Comparison of ENCODE assay signal across 20 cellular contexts in genomic region chr7:33814400-33814799, GRCh38.
A peak's percentile ranks its signal among the peaks of the same experiment; 100 is the strongest.
DNase-seq lines count a peak whose midpoint lies in the region; ATAC-seq, FAIRE-seq and TF ChIP-seq lines count a peak whose summit lies in the region.
"Had no signal": no experiment of that assay in that cellular context is flagged by ENCODE, and none has a peak within 500 bp of the region (broad histone marks: within the 10 kb centered on the region; RNA-seq: fewer than 3 reads in every experiment).

No MANE protein-coding gene starts in this region.

- no peaks in the 10 kb centered on the region for H3K27me3 ChIP-seq in subcutaneous abdominal adipose tissue (ENCODE audit: control insufficient read depth in 5 of 5, insufficient read depth in 4 of 5, low read length in 5 of 5)
- H3K27me3 ChIP-seq: gastroesophageal sphincter had no signal

- H3K4me3 ChIP-seq in kidney (ENCODE audit: low read length in 2 of 2) (peak overlapping the region; percentile 24 to 46), subcutaneous abdominal adipose tissue (ENCODE audit: low read depth in 1 of 5, low read length in 5 of 5) (peak overlapping the region; percentile 31 to 52 (median 49))
- H3K4me3 ChIP-seq: smooth muscle cell had no signal

- no peak overlapping the region for H3K9ac ChIP-seq in kidney (ENCODE audit: low read length in 2 of 2)
- H3K9ac ChIP-seq in subcutaneous abdominal adipose tissue (ENCODE audit: low read length in 5 of 5): peak overlapping the region in 4 of 5 donors; percentile 13 to 44 (median 29)

- H3K27ac ChIP-seq in kidney (ENCODE audit: low read depth in 2 of 2, low read length in 2 of 2) (no peak overlapping the region), subcutaneous abdominal adipose tissue (ENCODE audit: low read depth, low read length) (peak overlapping the region; percentile 68)

- TF ChIP-seq CTCF in kidney (IDR thresholded peaks at IDR 0.05; ENCODE audit: borderline replicate concordance, extremely low read depth, insufficient read depth): no peak

- no peaks in the 10 kb centered on the region for H3K9me3 Mint-ChIP-seq in central memory CD8-positive, alpha-beta T cell
- H3K9me3 Mint-ChIP-seq in activated T-helper 1 cell treated with anti-CD3 and anti-CD28 coated beads, Interleukin-12 subunit alpha, Interleukin-12 subunit beta, Interleukin-2, Interleukin-4 antibody, amounts not matched to agents 30 ng/mL and 10 ng/mL and 1 ng/mL, durations not matched to agents 14 hours and 24 hours and 36 hours: peaks cover 16% of the 10 kb centered on the region

- H3K4me1 ChIP-seq in kidney (ENCODE audit: control insufficient read depth in 1 of 2, insufficient read depth in 1 of 2, low read depth in 1 of 2, low read length in 2 of 2): no peaks in the 10 kb centered on the region
- peaks cover 6 to 32% (median 32%) of the 10 kb centered on the region in 5 donors for H3K4me1 ChIP-seq in subcutaneous abdominal adipose tissue (ENCODE audit: control insufficient read depth in 5 of 5, insufficient read depth in 5 of 5, low read length in 5 of 5)
- H3K4me1 ChIP-seq: gastroesophageal sphincter had no signal

- peaks cover 13% of the 10 kb centered on the region for H3K4me1 Mint-ChIP-seq in central memory CD8-positive, alpha-beta T cell
- no peaks in the 10 kb centered on the region for H3K4me1 Mint-ChIP-seq in activated T-helper 1 cell treated with anti-CD3 and anti-CD28 coated beads, Interleukin-12 subunit alpha, Interleukin-12 subunit beta, Interleukin-2, Interleukin-4 antibody, amounts not matched to agents 30 ng/mL and 10 ng/mL and 1 ng/mL, durations not matched to agents 14 hours and 24 hours and 36 hours (ENCODE audit: low read depth)
- H3K4me1 Mint-ChIP-seq: B cell; stimulated activated naive B cell treated with anti-CD40 and anti-IgM and Interleukin-4, amounts not matched to agents 10 μg/mL and 1 μg/mL and 100 μg/mL, for 72 hours had no signal

- H3K27me3 Mint-ChIP-seq in central memory CD8-positive, alpha-beta T cell: no peaks in the 10 kb centered on the region
- peaks cover 8% of the 10 kb centered on the region for H3K27me3 Mint-ChIP-seq in activated T-helper 1 cell treated with anti-CD3 and anti-CD28 coated beads, Interleukin-12 subunit alpha, Interleukin-12 subunit beta, Interleukin-2, Interleukin-4 antibody, amounts not matched to agents 30 ng/mL and 10 ng/mL and 1 ng/mL, durations not matched to agents 14 hours and 24 hours and 36 hours (ENCODE audit: insufficient read depth)

- no peaks in the 10 kb centered on the region for H3K36me3 Mint-ChIP-seq in central memory CD8-positive, alpha-beta T cell (ENCODE audit: insufficient read depth)
- H3K36me3 Mint-ChIP-seq in activated T-helper 1 cell treated with anti-CD3 and anti-CD28 coated beads, Interleukin-12 subunit alpha, Interleukin-12 subunit beta, Interleukin-2, Interleukin-4 antibody, amounts not matched to agents 30 ng/mL and 10 ng/mL and 1 ng/mL, durations not matched to agents 14 hours and 24 hours and 36 hours (ENCODE audit: low read depth): no peaks in the 10 kb centered on the region
- H3K36me3 Mint-ChIP-seq: stimulated activated naive B cell treated with anti-CD40 and anti-IgM and Interleukin-4, amounts not matched to agents 10 μg/mL and 1 μg/mL and 100 μg/mL, for 72 hours had no signal

- intact Hi-C loops in kidney (cut with DNase I): no loop called here
- intact Hi-C loops in activated T-helper 1 cell treated with anti-CD3 and anti-CD28 coated beads, Interleukin-12 subunit alpha, Interleukin-12 subunit beta, Interleukin-2, Interleukin-4 antibody, amounts not matched to agents 30 ng/mL and 10 ng/mL and 1 ng/mL, durations not matched to agents 14 hours and 24 hours and 36 hours (cut with micrococcal nuclease): no loop called here

- no peak for ATAC-seq in central memory CD8-positive, alpha-beta T cell (replicated peaks; ENCODE audit: extremely low read depth, poor library complexity, severe bottlenecking)
- ATAC-seq in HG03378 (IDR thresholded peaks at IDR 0.05; ENCODE audit: unreplicated experiment): no peak
- ATAC-seq: gastroesophageal sphincter; stimulated activated naive B cell treated with anti-CD40 and anti-IgM and Interleukin-4, amounts not matched to agents 10 μg/mL and 1 μg/mL and 100 μg/mL, for 72 hours had no signal

- peak; percentile 19 for DNase-seq in M059J (ENCODE audit: low read depth)
- no peak for DNase-seq in central memory CD8-positive, alpha-beta T cell (ENCODE audit: low spot score in 2 of 2)
- no peak for DNase-seq in kidney
- DNase-seq in inferior parietal cortex (ENCODE audit: extremely low spot score): no peak
- no peak for DNase-seq in NK-92 treated with Interleukin-12 subunit alpha and Interleukin-12 subunit beta, amount 100 ng/mL, for 24 hours (lab: John Stamatoyannopoulos, UW)
- no peak for DNase-seq in activated T-helper 1 cell treated with anti-CD3 and anti-CD28 coated beads, Interleukin-12 subunit alpha, Interleukin-12 subunit beta, Interleukin-2, Interleukin-4 antibody, amounts not matched to agents 30 ng/mL and 10 ng/mL and 1 ng/mL, durations not matched to agents 14 hours and 24 hours and 36 hours (ENCODE audit: low spot score)
- DNase-seq: activated CD4-positive, CD25-positive, alpha-beta regulatory T cell; activated effector memory CD4-positive, alpha-beta T cell treated with Interleukin-2 at 50 U/mL for 16 hours; DMS 273 treated with DMSO at 0.1 percent for 48 hours; effector CD8-positive, alpha-beta T cell; midbrain; NCI-H2107; NCI-H82; stimulated activated naive B cell treated with anti-CD40 and anti-IgM and Interleukin-4, amounts not matched to agents 10 μg/mL and 1 μg/mL and 100 μg/mL, for 72 hours had no signal

- H3K4me3 Mint-ChIP-seq in central memory CD8-positive, alpha-beta T cell: peak overlapping the region; percentile 25
- no peak overlapping the region for H3K4me3 Mint-ChIP-seq in activated T-helper 1 cell treated with anti-CD3 and anti-CD28 coated beads, Interleukin-12 subunit alpha, Interleukin-12 subunit beta, Interleukin-2, Interleukin-4 antibody, amounts not matched to agents 30 ng/mL and 10 ng/mL and 1 ng/mL, durations not matched to agents 14 hours and 24 hours and 36 hours
- H3K4me3 Mint-ChIP-seq: B cell; stimulated activated naive B cell treated with anti-CD40 and anti-IgM and Interleukin-4, amounts not matched to agents 10 μg/mL and 1 μg/mL and 100 μg/mL, for 72 hours; T-helper 1 cell treated with Interleukin-12 subunit alpha and Interleukin-12 subunit beta and Interleukin-4 antibody, amounts not matched to agents 30 μg/mL and 1 μg/mL, for 36 hours had no signal

- H3K36me3 ChIP-seq in kidney (ENCODE audit: control insufficient read depth in 1 of 2, insufficient read depth in 2 of 2, low read length in 2 of 2) (no peaks in the 10 kb centered on the region), subcutaneous abdominal adipose tissue (ENCODE audit: control insufficient read depth in 5 of 5, insufficient read depth in 5 of 5, low read length in 5 of 5) (no peaks in the 10 kb centered on the region)
- H3K36me3 ChIP-seq: gastroesophageal sphincter had no signal

- FAIRE-seq in kidney (lab: Jason Lieb, UNC): no peak

- no peaks in the 10 kb centered on the region for H3K9me3 ChIP-seq in kidney (ENCODE audit: control insufficient read depth in 1 of 2, low read length in 2 of 2)
- H3K9me3 ChIP-seq in subcutaneous abdominal adipose tissue (ENCODE audit: control insufficient read depth in 5 of 5, low read length in 5 of 5): no peaks in the 10 kb centered on the region

- H3K27ac Mint-ChIP-seq in central memory CD8-positive, alpha-beta T cell (ENCODE audit: low read depth): no peak overlapping the region
- no peak overlapping the region for H3K27ac Mint-ChIP-seq in activated T-helper 1 cell treated with anti-CD3 and anti-CD28 coated beads, Interleukin-12 subunit alpha, Interleukin-12 subunit beta, Interleukin-2, Interleukin-4 antibody, amounts not matched to agents 30 ng/mL and 10 ng/mL and 1 ng/mL, durations not matched to agents 14 hours and 24 hours and 36 hours
- H3K27ac Mint-ChIP-seq: B cell; stimulated activated naive B cell treated with anti-CD40 and anti-IgM and Interleukin-4, amounts not matched to agents 10 μg/mL and 1 μg/mL and 100 μg/mL, for 72 hours; T-helper 1 cell treated with Interleukin-12 subunit alpha and Interleukin-12 subunit beta and Interleukin-4 antibody, amounts not matched to agents 30 μg/mL and 1 μg/mL, for 36 hours had no signal

Comparison
In these comparisons a context has a peak if more than half of its experiments do, and no peak if none do; other contexts are left out.
1. H3K9ac ChIP-seq: peak in subcutaneous abdominal adipose tissue (4 of 5); none in kidney (0 of 2).